6 cellular contexts compared by ENCODE assay signal in genomic region chr4:101594588-101594987, GRCh38.
"Had no signal": no experiment of that assay in that cellular context is flagged by ENCODE, and none has a peak within 500 bp of the region (broad histone marks: within the 10 kb centered on the region; RNA-seq: fewer than 3 reads in every experiment).

No MANE protein-coding gene starts in this region.

- DNase-seq: H9, HCEC 1CT, HFFc6, KBM-7 had no signal

- H3K4me2 ChIP-seq: GM23338 had no signal

- ATAC-seq: GM23338, HepG2 had no signal

- H3K4me3 ChIP-seq: GM23338 had no signal

- H2AFZ ChIP-seq: GM23338 had no signal
